Comparison of ENCODE assay signal across 8 cellular contexts in the genomic region with DNA sequence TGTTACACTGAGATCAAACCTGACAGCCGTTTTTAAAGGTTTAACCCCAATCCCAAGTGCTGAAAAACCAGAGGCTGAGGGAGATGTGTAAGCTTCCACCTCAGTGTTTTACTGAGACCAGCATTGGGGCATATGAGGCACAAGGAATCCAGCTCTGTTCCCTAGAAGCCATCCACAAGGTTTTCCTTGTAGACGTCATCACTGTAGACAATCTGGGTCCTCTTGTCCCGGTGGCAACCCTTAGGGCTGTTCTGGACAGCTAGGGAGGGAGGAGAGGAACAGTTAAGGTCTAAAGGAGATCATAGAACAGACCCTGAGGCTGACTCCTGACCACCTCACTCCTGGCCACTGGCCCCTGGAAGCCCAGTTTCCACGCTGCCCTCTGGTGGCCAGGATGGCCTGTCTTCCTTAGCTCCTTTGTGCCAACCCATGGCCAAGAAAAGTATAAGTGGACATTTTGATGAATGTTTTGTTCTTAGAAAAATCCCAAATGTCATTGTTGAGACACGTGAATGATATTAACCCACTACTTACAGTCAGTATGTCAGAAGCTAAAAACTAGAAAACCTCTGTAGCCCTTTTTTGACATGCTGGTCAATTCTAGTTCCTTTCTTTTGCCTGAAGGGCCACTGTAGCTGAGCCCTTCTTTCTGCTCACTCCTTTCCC. TPM values are rescaled to one million over a fixed set of nuclear protein-coding genes. Genes with fewer than 3 reads are reported as not detected.
DNase-seq lines count a peak whose midpoint lies in the region; ATAC-seq, FAIRE-seq and TF ChIP-seq lines count a peak whose summit lies in the region.

No MANE protein-coding gene starts in this region.

- H3K79me2 ChIP-seq in keratinocyte (ENCODE audit: control insufficient read depth, insufficient read depth, low read length) = peaks cover 3% of the 10 kb centered on the region

- no peaks in the 10 kb centered on the region for H3K27me3 Mint-ChIP-seq in stimulated activated naive B cell treated with anti-CD40 and anti-IgM and Interleukin-4, amounts not matched to agents 10 μg/mL and 1 μg/mL and 100 μg/mL, for 72 hours

- H3K36me3 ChIP-seq in keratinocyte (ENCODE audit: control insufficient read depth in 2 of 2, extremely low read depth in 1 of 2, insufficient read depth in 2 of 2, low read length in 2 of 2) = peaks cover 29 to 47% of the 10 kb centered on the region in 2 experiments

- in situ Hi-C loops in T47D (cut with HindIII; ENCODE audit: low pct_unique_long_range_greater_than_20kb, low sequenced_read_pairs) = no loop called here

- TF ChIP-seq CTCF in AG10803 (conservative IDR thresholded peaks at IDR 0.05; ENCODE audit: low read length) (peak; percentile 94), keratinocyte (optimal IDR thresholded peaks at IDR 0.05 in 1 of 3, IDR thresholded peaks at IDR 0.05 in 1 of 3, conservative IDR thresholded peaks at IDR 0.05 in 1 of 3; ENCODE audit: extremely low read depth in 1 of 3, insufficient read depth in 2 of 3, low read length in 3 of 3) (peak in 2 of 3 experiments; percentile 75 to 76)

- H3K27ac Mint-ChIP-seq in stimulated activated naive B cell treated with anti-CD40 and anti-IgM and Interleukin-4, amounts not matched to agents 10 μg/mL and 1 μg/mL and 100 μg/mL, for 72 hours = no peak overlapping the region

- no peaks in the 10 kb centered on the region for H3K9me3 ChIP-seq in keratinocyte (ENCODE audit: control insufficient read depth, low read depth, low read length)

- H3K9me1 ChIP-seq in keratinocyte (ENCODE audit: control insufficient read depth, extremely low read depth, insufficient read depth, low read length) = no peaks in the 10 kb centered on the region

- H3K4me3 ChIP-seq in AG10803 (ENCODE audit: low read length) (no peak overlapping the region), keratinocyte (ENCODE audit: control insufficient read depth in 2 of 3, extremely low read depth in 1 of 3, insufficient read depth in 2 of 3, low read depth in 1 of 3, low read length in 3 of 3) (no peak overlapping the region)

- H3K4me2 ChIP-seq in keratinocyte (ENCODE audit: control insufficient read depth, extremely low read depth, insufficient read depth, low read depth, low read length) = no peak overlapping the region

- peak; percentile 51 for FAIRE-seq in GM19239 (lab: Jason Lieb, UNC)
- FAIRE-seq in RCC 7860 (lab: Jason Lieb, UNC) = no peak
- peak; percentile 13 for FAIRE-seq in keratinocyte (lab: Jason Lieb, UNC)

- DNase-seq in AG10803 (ENCODE audit: low read depth) = peak; percentile 55
- DNase-seq in GM19239 (ENCODE audit: insufficient read length, low spot score) = no peak
- peak; percentile 27 for DNase-seq in RCC 7860 (ENCODE audit: low spot score)
- peak; percentile 65 to 73 for DNase-seq in T47D (ENCODE audit: low read depth in 1 of 2, low spot score in 1 of 2)
- no peak for DNase-seq in keratinocyte (ENCODE audit: low read depth, low spot score)
- DNase-seq in stimulated activated naive B cell treated with anti-CD40 and anti-IgM and Interleukin-4, amounts not matched to agents 10 μg/mL and 1 μg/mL and 100 μg/mL, for 72 hours = no peak
- no peak for DNase-seq in SW480 (ENCODE audit: low spot score)

- peaks cover 23 to 40% of the 10 kb centered on the region in 2 donors for H3K36me3 Mint-ChIP-seq in stimulated activated naive B cell treated with anti-CD40 and anti-IgM and Interleukin-4, amounts not matched to agents 10 μg/mL and 1 μg/mL and 100 μg/mL, for 72 hours

- peaks cover 8 to 14% of the 10 kb centered on the region in 2 donors for H3K4me1 Mint-ChIP-seq in stimulated activated naive B cell treated with anti-CD40 and anti-IgM and Interleukin-4, amounts not matched to agents 10 μg/mL and 1 μg/mL and 100 μg/mL, for 72 hours

- H3K4me3 Mint-ChIP-seq in stimulated activated naive B cell treated with anti-CD40 and anti-IgM and Interleukin-4, amounts not matched to agents 10 μg/mL and 1 μg/mL and 100 μg/mL, for 72 hours = no peak overlapping the region

- peak; percentile 67 to 74 for ATAC-seq in stimulated activated naive B cell treated with anti-CD40 and anti-IgM and Interleukin-4, amounts not matched to agents 10 μg/mL and 1 μg/mL and 100 μg/mL, for 72 hours (replicated peaks)
- ATAC-seq in GM18870 (IDR thresholded peaks at IDR 0.05; ENCODE audit: unreplicated experiment) = no peak

- H3K27me3 ChIP-seq in keratinocyte (ENCODE audit: control insufficient read depth, extremely low read depth, insufficient read depth, low read length) = no peaks in the 10 kb centered on the region

- dilution Hi-C loops in keratinocyte (cut with MboI; ENCODE audit: extremely low pct_ligation_motif_present, low sequenced_read_pairs) = no loop called here

- H3K9ac ChIP-seq in keratinocyte (ENCODE audit: control insufficient read depth, extremely low read depth, insufficient read depth, low read length) = no peak overlapping the region

- no peak overlapping the region for H3K27ac ChIP-seq in keratinocyte (ENCODE audit: control insufficient read depth, insufficient read depth, low read length)

- H2AFZ ChIP-seq in keratinocyte (ENCODE audit: control insufficient read depth, low read length) = no peak overlapping the region

- no peaks in the 10 kb centered on the region for H4K20me1 ChIP-seq in keratinocyte (ENCODE audit: control insufficient read depth, extremely low read depth, insufficient read depth, low read length)

- H3K4me1 ChIP-seq in keratinocyte (ENCODE audit: control insufficient read depth, extremely low read depth, insufficient read depth, low read length) = peaks cover 5% of the 10 kb centered on the region

- no peaks in the 10 kb centered on the region for H3K9me3 Mint-ChIP-seq in stimulated activated naive B cell treated with anti-CD40 and anti-IgM and Interleukin-4, amounts not matched to agents 10 μg/mL and 1 μg/mL and 100 μg/mL, for 72 hours

RNA-seq across cellular contexts. Expression of gene CFB, which starts 6.4 kb away (rescaled TPM):
- 0.84 to 2.9 TPM (median 2.5 TPM) in 3 replicates for polyA plus RNA-seq in keratinocyte
- polyA plus RNA-seq in keratinocyte (2011; ENCODE audit: low read depth) = 6.6 TPM
- 0.73 and 1.2 TPM in 2 replicates for polyA plus RNA-seq in keratinocyte (2011; cell fraction: cytosol; rRNA removed)
- 5.4 and 6.6 TPM in 2 replicates for polyA plus RNA-seq in keratinocyte (2011; cell fraction: nucleus; rRNA removed)
- 1.1 and 6.5 TPM in 2 replicates for polyA plus RNA-seq in keratinocyte (2012; ENCODE audit: low replicate concordance)
- 1.9 to 5.2 TPM in 2 of 3 replicates, not detected in the other for polyA minus RNA-seq in keratinocyte
- polyA minus RNA-seq in keratinocyte (2011; cell fraction: cytosol; rRNA and poly(A)+ RNA removed) = 2.9 TPM
- polyA minus RNA-seq in keratinocyte (2011; cell fraction: nucleus; rRNA and poly(A)+ RNA removed) = 5.4 and 9.2 TPM in 2 replicates

RNA-seq across cellular contexts. Expression of gene NELFE, which starts 6.5 kb away (rescaled TPM):
- polyA plus RNA-seq in keratinocyte = 45.1 to 57.9 TPM (median 51.9 TPM) in 3 replicates
- 137 TPM for polyA plus RNA-seq in keratinocyte (2011; ENCODE audit: low read depth)
- polyA plus RNA-seq in keratinocyte (2011; cell fraction: cytosol; rRNA removed) = 41.1 and 56.6 TPM in 2 replicates
- polyA plus RNA-seq in keratinocyte (2011; cell fraction: nucleus; rRNA removed) = 32.7 and 37.9 TPM in 2 replicates
- polyA plus RNA-seq in keratinocyte (2012; ENCODE audit: low replicate concordance) = 53.6 and 69.3 TPM in 2 replicates
- 20.0 to 27.2 TPM (median 20.7 TPM) in 3 replicates for polyA minus RNA-seq in keratinocyte
- polyA minus RNA-seq in keratinocyte (2011; cell fraction: cytosol; rRNA and poly(A)+ RNA removed) = 37.6 TPM
- polyA minus RNA-seq in keratinocyte (2011; cell fraction: nucleus; rRNA and poly(A)+ RNA removed) = 8.5 and 10.9 TPM in 2 replicates

RNA-seq across cellular contexts. Expression of gene SKIC2, which starts 6.7 kb away (rescaled TPM):
- 24.5 to 37.7 TPM (median 37.5 TPM) in 3 replicates for polyA plus RNA-seq in keratinocyte
- 24.7 TPM for polyA plus RNA-seq in keratinocyte (2011; ENCODE audit: low read depth)
- polyA plus RNA-seq in keratinocyte (2011; cell fraction: cytosol; rRNA removed) = 13.6 and 20.2 TPM in 2 replicates
- polyA plus RNA-seq in keratinocyte (2011; cell fraction: nucleus; rRNA removed) = 146 and 169 TPM in 2 replicates
- polyA plus RNA-seq in keratinocyte (2012; ENCODE audit: low replicate concordance) = 42.2 and 53.9 TPM in 2 replicates
- 65.4 to 76.2 TPM (median 71.3 TPM) in 3 replicates for polyA minus RNA-seq in keratinocyte
- polyA minus RNA-seq in keratinocyte (2011; cell fraction: cytosol; rRNA and poly(A)+ RNA removed) = 35.7 TPM
- polyA minus RNA-seq in keratinocyte (2011; cell fraction: nucleus; rRNA and poly(A)+ RNA removed) = 49.2 and 57.4 TPM in 2 replicates

RNA-seq across cellular contexts. Expression of gene DXO, which starts 19.7 kb away (rescaled TPM):
- 7.0 to 10.4 TPM (median 7.6 TPM) in 3 replicates for polyA plus RNA-seq in keratinocyte
- 4.9 TPM for polyA plus RNA-seq in keratinocyte (2011; ENCODE audit: low read depth)
- 6.9 and 8.0 TPM in 2 replicates for polyA plus RNA-seq in keratinocyte (2011; cell fraction: cytosol; rRNA removed)
- 23.0 and 23.6 TPM in 2 replicates for polyA plus RNA-seq in keratinocyte (2011; cell fraction: nucleus; rRNA removed)
- 10.2 and 12.4 TPM in 2 replicates for polyA plus RNA-seq in keratinocyte (2012; ENCODE audit: low replicate concordance)
- 6.0 to 14.3 TPM (median 7.1 TPM) in 3 replicates for polyA minus RNA-seq in keratinocyte
- polyA minus RNA-seq in keratinocyte (2011; cell fraction: cytosol; rRNA and poly(A)+ RNA removed) = 17.1 TPM
- 5.4 and 7.1 TPM in 2 replicates for polyA minus RNA-seq in keratinocyte (2011; cell fraction: nucleus; rRNA and poly(A)+ RNA removed)

RNA-seq across cellular contexts. Expression of gene C2, which starts 24.8 kb away (rescaled TPM):
- 0.04 TPM in 1 of 3 replicates, not detected in the others for polyA plus RNA-seq in keratinocyte
- polyA plus RNA-seq in keratinocyte (2011; ENCODE audit: low read depth) = 0.46 TPM
- polyA plus RNA-seq in keratinocyte (2011; cell fraction: cytosol; rRNA removed) = not detected in 2 replicates
- polyA plus RNA-seq in keratinocyte (2011; cell fraction: nucleus; rRNA removed) = 0.20 and 0.24 TPM in 2 replicates
- polyA plus RNA-seq in keratinocyte (2012; ENCODE audit: low replicate concordance) = 1.0 TPM in 1 of 2 replicates, not detected in the other
- not detected in 3 replicates for polyA minus RNA-seq in keratinocyte
- polyA minus RNA-seq in keratinocyte (2011; cell fraction: cytosol; rRNA and poly(A)+ RNA removed) = not detected
- polyA minus RNA-seq in keratinocyte (2011; cell fraction: nucleus; rRNA and poly(A)+ RNA removed) = not detected in 2 replicates

Comparison
In these comparisons a context has a peak if more than half of its experiments do, and no peak if none do; other contexts are left out.
1. DNase-seq: peak in AG10803 (single experiment), RCC 7860 (single experiment) and T47D (2 of 2); none in GM19239 (single experiment), keratinocyte (single experiment), stimulated activated naive B cell treated with anti-CD40 and anti-IgM and Interleukin-4, amounts not matched to agents 10 μg/mL and 1 μg/mL and 100 μg/mL, for 72 hours (single experiment) and SW480 (single experiment).